1 cellular context compared by ENCODE assay signal in genomic region chr1:35947547-35947946, GRCh38.
TF ChIP-seq lines count a peak whose summit lies in the region.

No MANE protein-coding gene starts in this region.

TF ChIP-seq in K562, 482 proteins besides CTCF, POLR2A, EP300 and RAD21:
- TF ChIP-seq IRF9 (tag; IDR thresholded peaks at IDR 0.05) = no peak
- peak; percentile 7 for TF ChIP-seq ZFP36 (IDR thresholded peaks at IDR 0.05; ENCODE audit: low read depth, low read length, partially characterized antibody)
- TF ChIP-seq EHMT2 (IDR thresholded peaks at IDR 0.05) = no peak
- TF ChIP-seq KAT7 (CRISPR knock-in tag; IDR thresholded peaks at IDR 0.05; ENCODE audit: borderline replicate concordance) = no peak
TF ChIP-seq in K562: peak in this region for 1.
